Comparison of ENCODE assay signal across 8 cellular contexts in genomic region chr6:5851261-5851757, GRCh38.
DNase-seq lines count a peak whose midpoint lies in the region; ATAC-seq and TF ChIP-seq lines count a peak whose summit lies in the region.

No MANE protein-coding gene starts in this region.

- peaks cover 2% of the 10 kb centered on the region for H3K27me3 Mint-ChIP-seq in activated naive CD4-positive, alpha-beta T cell treated with anti-CD3 and anti-CD28 coated beads for 36 hours (ENCODE audit: low read depth)

- peak overlapping the region; percentile 47 for H3K27ac Mint-ChIP-seq in activated naive CD4-positive, alpha-beta T cell treated with anti-CD3 and anti-CD28 coated beads for 36 hours

- H3K27me3 ChIP-seq in prostate gland (replicated peaks; ENCODE audit: insufficient read depth) (no peaks in the 10 kb centered on the region), tibial artery (peaks cover 0 to 15% of the 10 kb centered on the region in 2 donors)

- DNase-seq in Right ventricle myocardium inferior (ENCODE audit: missing footprints) (peak; percentile 85), cardiac septum (ENCODE audit: low spot score) (no peak), NCI-H748 treated with DMSO at 0.1 percent for 48 hours (lab: John Stamatoyannopoulos, UW) (peak; percentile 63), left cardiac atrium (peak; percentile 69), prostate gland (ENCODE audit: low spot score) (peak; percentile 26), tibial artery (no peak), NCI-H226 (no peak)
- DNase-seq in activated naive CD4-positive, alpha-beta T cell treated with anti-CD3 and anti-CD28 coated beads for 36 hours: peak; percentile 86

- peak overlapping the region; percentile 74 for H3K4me3 Mint-ChIP-seq in activated naive CD4-positive, alpha-beta T cell treated with anti-CD3 and anti-CD28 coated beads for 36 hours

- H3K4me1 Mint-ChIP-seq in activated naive CD4-positive, alpha-beta T cell treated with anti-CD3 and anti-CD28 coated beads for 36 hours (ENCODE audit: low read depth): no peaks in the 10 kb centered on the region

- H3K36me3 Mint-ChIP-seq in activated naive CD4-positive, alpha-beta T cell treated with anti-CD3 and anti-CD28 coated beads for 36 hours (ENCODE audit: low read depth): no peaks in the 10 kb centered on the region

- H3K4me1 ChIP-seq in prostate gland (replicated peaks) (no peaks in the 10 kb centered on the region), tibial artery (peaks cover 0 to 9% (median 4%) of the 10 kb centered on the region in 4 donors)

- H3K9me3 Mint-ChIP-seq in activated naive CD4-positive, alpha-beta T cell treated with anti-CD3 and anti-CD28 coated beads for 36 hours: no peaks in the 10 kb centered on the region

- H3K9me3 ChIP-seq in prostate gland (no peaks in the 10 kb centered on the region), tibial artery (no peaks in the 10 kb centered on the region)

- H3K27ac ChIP-seq in prostate gland (no peak overlapping the region), tibial artery (no peak overlapping the region)

- 2% methylated on average over 24 of the region's 34 CpGs for WGBS in prostate gland

- TF ChIP-seq POLR2A in prostate gland (IDR thresholded peaks at IDR 0.05): no peak

- peak; percentile 65 for ATAC-seq in Right ventricle myocardium inferior
- peak; percentile 92 to 94 for ATAC-seq in left cardiac atrium

- intact Hi-C loops in Right ventricle myocardium inferior (cut with DNase I) (no loop called here), cardiac septum (cut with DNase I) (no loop called here), left cardiac atrium (cut with DNase I) (no loop called here), prostate gland (cut with DNase I) (no loop called here), tibial artery (cut with DNase I; ENCODE audit: low total_unique reads) (no loop called here)
- intact Hi-C loops in activated naive CD4-positive, alpha-beta T cell treated with anti-CD3 and anti-CD28 coated beads for 36 hours (cut with micrococcal nuclease): loop anchor here (2.0 kb wide), 1 partner anchor 17 kb away; no protein-coding TSS in a partner anchor

- CTCF ChIA-PET in activated naive CD4-positive, alpha-beta T cell treated with anti-CD3 and anti-CD28 coated beads for 36 hours (lab: Charles Lee): interaction anchor here (0.6 kb wide), 1 partner anchor 988 kb away, joined by 5 read pairs; no protein-coding TSS in a partner anchor

- TF ChIP-seq CTCF in prostate gland (IDR thresholded peaks at IDR 0.05) (no peak), tibial artery (IDR thresholded peaks at IDR 0.05) (no peak)

- H3K36me3 ChIP-seq in prostate gland: no peaks in the 10 kb centered on the region
- H3K36me3 ChIP-seq in tibial artery: no peaks in the 10 kb centered on the region

- H3K4me3 ChIP-seq in prostate gland: peak overlapping the region; percentile 19 to 30
- H3K4me3 ChIP-seq in tibial artery: peak overlapping the region; percentile 22 to 41

Comparison
In these comparisons a context has a peak if more than half of its experiments do, and no peak if none do; other contexts are left out.
1. DNase-seq: peak in Right ventricle myocardium inferior (single experiment), NCI-H748 treated with DMSO at 0.1 percent for 48 hours (single experiment), activated naive CD4-positive, alpha-beta T cell treated with anti-CD3 and anti-CD28 coated beads for 36 hours (single experiment), left cardiac atrium (single experiment) and prostate gland (single experiment); none in cardiac septum (single experiment), tibial artery (0 of 2) and NCI-H226 (single experiment).